8 cellular contexts compared by ENCODE assay signal in genomic region chr12:56521209-56521589, GRCh38. TPM values are rescaled to one million over a fixed set of nuclear protein-coding genes. Genes with fewer than 3 reads are reported as not detected.
A peak's percentile ranks its signal among the peaks of the same experiment; 100 is the strongest.
DNase-seq lines count a peak whose midpoint lies in the region; ATAC-seq and TF ChIP-seq lines count a peak whose summit lies in the region.

No MANE protein-coding gene starts in this region.

- H3K36me3 Mint-ChIP-seq in effector memory CD8-positive, alpha-beta T cell (ENCODE audit: insufficient read depth) = no peaks in the 10 kb centered on the region
- H3K36me3 Mint-ChIP-seq in natural killer cell treated with Interleukin-12 subunit alpha and Interleukin-12 subunit beta and Interleukin-15 and Interleukin-18, amount 100 ng/mL, for 72 hours = no peaks in the 10 kb centered on the region

- no peaks in the 10 kb centered on the region for H3K9me3 Mint-ChIP-seq in effector memory CD8-positive, alpha-beta T cell
- H3K9me3 Mint-ChIP-seq in natural killer cell treated with Interleukin-12 subunit alpha and Interleukin-12 subunit beta and Interleukin-15 and Interleukin-18, amount 100 ng/mL, for 72 hours = no peaks in the 10 kb centered on the region

- DNase-seq in NB4 (ENCODE audit: low read depth) (no peak), NCI-H82 treated with DMSO at 0.1 percent for 48 hours (lab: John Stamatoyannopoulos, UW; ENCODE audit: unreplicated experiment) (no peak), NCI-H2171 treated with DMSO at 0.1 percent for 48 hours (lab: John Stamatoyannopoulos, UW) (no peak)
- no peak for DNase-seq in effector memory CD8-positive, alpha-beta T cell
- no peak for DNase-seq in natural killer cell treated with Interleukin-12 subunit alpha and Interleukin-12 subunit beta and Interleukin-15 and Interleukin-18, amount 100 ng/mL, for 72 hours (ENCODE audit: low spot score)
- DNase-seq in effector CD8-positive, alpha-beta T cell (lab: John Stamatoyannopoulos, UW) = no peak

- H3K27ac ChIP-seq in BLaER1 = peak overlapping the region; percentile 49; the same call in 1 of the 2 replicates

- H3K27me3 Mint-ChIP-seq in effector memory CD8-positive, alpha-beta T cell = peaks cover 0 to 6% of the 10 kb centered on the region in 2 donors
- H3K27me3 Mint-ChIP-seq in natural killer cell treated with Interleukin-12 subunit alpha and Interleukin-12 subunit beta and Interleukin-15 and Interleukin-18, amount 100 ng/mL, for 72 hours = no peaks in the 10 kb centered on the region

- no peaks in the 10 kb centered on the region for H3K36me3 ChIP-seq in BLaER1

- H4K20me1 ChIP-seq in BLaER1 = no peaks in the 10 kb centered on the region

- peak overlapping the region; percentile 92 to 97 for H3K27ac Mint-ChIP-seq in effector memory CD8-positive, alpha-beta T cell
- H3K27ac Mint-ChIP-seq in natural killer cell treated with Interleukin-12 subunit alpha and Interleukin-12 subunit beta and Interleukin-15 and Interleukin-18, amount 100 ng/mL, for 72 hours = peak overlapping the region; percentile 33 to 50

- H3K4me2 ChIP-seq in BLaER1 = peak overlapping the region; percentile 63

- H3K4me1 ChIP-seq in BLaER1 = peaks cover 20% of the 10 kb centered on the region

- no peaks in the 10 kb centered on the region for H3K27me3 ChIP-seq in BLaER1

- peak overlapping the region; percentile 88 to 94 for H3K4me3 Mint-ChIP-seq in effector memory CD8-positive, alpha-beta T cell
- peak overlapping the region; percentile 80 for H3K4me3 Mint-ChIP-seq in natural killer cell treated with Interleukin-12 subunit alpha and Interleukin-12 subunit beta and Interleukin-15 and Interleukin-18, amount 100 ng/mL, for 72 hours

- peak; percentile 64 for ATAC-seq in effector memory CD8-positive, alpha-beta T cell (replicated peaks)
- no peak for ATAC-seq in natural killer cell treated with Interleukin-12 subunit alpha and Interleukin-12 subunit beta and Interleukin-15 and Interleukin-18, amount 100 ng/mL, for 72 hours
- no peak for ATAC-seq in GM21528 (IDR thresholded peaks at IDR 0.05; ENCODE audit: low FRiP score, unreplicated experiment)

- H3K4me3 ChIP-seq in BLaER1 (peak overlapping the region; percentile 66), NB4 (ENCODE audit: low read depth, low read length) (peak overlapping the region; percentile 54)

- no peak for TF ChIP-seq CTCF in NB4 (IDR thresholded peaks at IDR 0.05; ENCODE audit: low read depth, low read length)

- H3K9ac ChIP-seq in BLaER1 = peak overlapping the region; percentile 50; the same call in 1 of the 2 replicates

- no peaks in the 10 kb centered on the region for H3K9me3 ChIP-seq in BLaER1

- H3K4me1 Mint-ChIP-seq in effector memory CD8-positive, alpha-beta T cell (ENCODE audit: low read depth in 2 of 2) = peaks cover 13 to 18% of the 10 kb centered on the region in 2 donors
- H3K4me1 Mint-ChIP-seq in natural killer cell treated with Interleukin-12 subunit alpha and Interleukin-12 subunit beta and Interleukin-15 and Interleukin-18, amount 100 ng/mL, for 72 hours (ENCODE audit: low read depth in 2 of 2) = peaks cover 21 to 30% of the 10 kb centered on the region in 2 donors

- no peak for TF ChIP-seq POLR2A in NB4 (IDR thresholded peaks at IDR 0.05; ENCODE audit: extremely low read depth, insufficient read length)

RNA-seq across cellular contexts. Expression of gene RBMS2, which starts 0.4 kb away (rescaled TPM):
- total RNA-seq in natural killer cell treated with Interleukin-12 subunit alpha and Interleukin-12 subunit beta and Interleukin-15 and Interleukin-18, amount 100 ng/mL, for 72 hours = 1 to 10 TPM; 1.5 to 2.9 TPM

RNA-seq across cellular contexts. Expression of gene GLS2, which starts 33.2 kb away (rescaled TPM):
- under 1 TPM in 1 of 2 donors, not detected in 1; 0.17 TPM for total RNA-seq in natural killer cell treated with Interleukin-12 subunit alpha and Interleukin-12 subunit beta and Interleukin-15 and Interleukin-18, amount 100 ng/mL, for 72 hours

RNA-seq across cellular contexts. Expression of gene SPRYD4, which starts 52.8 kb away (rescaled TPM):
- total RNA-seq in natural killer cell treated with Interleukin-12 subunit alpha and Interleukin-12 subunit beta and Interleukin-15 and Interleukin-18, amount 100 ng/mL, for 72 hours = 1 to 10 TPM; 2.8 to 6.9 TPM
